ENCODE assay signal across 1 cellular context in the genomic region with DNA sequence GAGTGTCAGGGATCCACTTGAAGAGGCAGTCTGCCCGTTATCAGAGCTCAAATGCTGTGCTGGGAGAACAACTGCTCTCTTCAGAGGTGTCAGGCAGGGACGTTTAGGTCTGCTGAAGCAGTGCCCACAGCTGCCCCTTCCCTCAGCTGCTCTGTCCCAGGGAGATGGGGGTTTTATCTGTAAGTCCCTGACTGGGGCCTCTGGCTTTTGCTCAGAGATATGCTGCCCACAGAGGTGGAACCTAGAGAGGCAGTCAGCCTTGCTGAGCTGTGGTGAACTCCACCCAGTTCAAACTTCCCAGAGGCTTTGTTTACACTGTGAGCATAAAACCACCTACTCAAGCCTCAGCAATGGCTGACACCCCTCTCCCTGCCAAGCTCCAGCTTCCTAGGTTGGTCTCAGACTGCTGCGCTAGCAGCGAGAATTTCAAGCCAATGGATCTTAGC.
A peak's percentile ranks its signal among the peaks of the same experiment; 100 is the strongest.
TF ChIP-seq lines count a peak whose summit lies in the region.

No MANE protein-coding gene starts in this region.

TF ChIP-seq in K562, 482 proteins besides CTCF, POLR2A, EP300 and RAD21 (continued from another document and continues in another):
- TF ChIP-seq, protein P1, sequence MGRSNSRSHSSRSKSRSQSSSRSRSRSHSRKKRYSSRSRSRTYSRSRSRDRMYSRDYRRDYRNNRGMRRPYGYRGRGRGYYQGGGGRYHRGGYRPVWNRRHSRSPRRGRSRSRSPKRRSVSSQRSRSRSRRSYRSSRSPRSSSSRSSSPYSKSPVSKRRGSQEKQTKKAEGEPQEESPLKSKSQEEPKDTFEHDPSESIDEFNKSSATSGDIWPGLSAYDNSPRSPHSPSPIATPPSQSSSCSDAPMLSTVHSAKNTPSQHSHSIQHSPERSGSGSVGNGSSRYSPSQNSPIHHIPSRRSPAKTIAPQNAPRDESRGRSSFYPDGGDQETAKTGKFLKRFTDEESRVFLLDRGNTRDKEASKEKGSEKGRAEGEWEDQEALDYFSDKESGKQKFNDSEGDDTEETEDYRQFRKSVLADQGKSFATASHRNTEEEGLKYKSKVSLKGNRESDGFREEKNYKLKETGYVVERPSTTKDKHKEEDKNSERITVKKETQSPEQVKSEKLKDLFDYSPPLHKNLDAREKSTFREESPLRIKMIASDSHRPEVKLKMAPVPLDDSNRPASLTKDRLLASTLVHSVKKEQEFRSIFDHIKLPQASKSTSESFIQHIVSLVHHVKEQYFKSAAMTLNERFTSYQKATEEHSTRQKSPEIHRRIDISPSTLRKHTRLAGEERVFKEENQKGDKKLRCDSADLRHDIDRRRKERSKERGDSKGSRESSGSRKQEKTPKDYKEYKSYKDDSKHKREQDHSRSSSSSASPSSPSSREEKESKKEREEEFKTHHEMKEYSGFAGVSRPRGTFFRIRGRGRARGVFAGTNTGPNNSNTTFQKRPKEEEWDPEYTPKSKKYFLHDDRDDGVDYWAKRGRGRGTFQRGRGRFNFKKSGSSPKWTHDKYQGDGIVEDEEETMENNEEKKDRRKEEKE (IDR thresholded peaks at IDR 0.05; ENCODE audit: borderline replicate concordance in 1 of 2, control insufficient read depth in 1 of 2, low read depth in 2 of 2, low read length in 1 of 2) = no peak
- TF ChIP-seq, protein P2, sequence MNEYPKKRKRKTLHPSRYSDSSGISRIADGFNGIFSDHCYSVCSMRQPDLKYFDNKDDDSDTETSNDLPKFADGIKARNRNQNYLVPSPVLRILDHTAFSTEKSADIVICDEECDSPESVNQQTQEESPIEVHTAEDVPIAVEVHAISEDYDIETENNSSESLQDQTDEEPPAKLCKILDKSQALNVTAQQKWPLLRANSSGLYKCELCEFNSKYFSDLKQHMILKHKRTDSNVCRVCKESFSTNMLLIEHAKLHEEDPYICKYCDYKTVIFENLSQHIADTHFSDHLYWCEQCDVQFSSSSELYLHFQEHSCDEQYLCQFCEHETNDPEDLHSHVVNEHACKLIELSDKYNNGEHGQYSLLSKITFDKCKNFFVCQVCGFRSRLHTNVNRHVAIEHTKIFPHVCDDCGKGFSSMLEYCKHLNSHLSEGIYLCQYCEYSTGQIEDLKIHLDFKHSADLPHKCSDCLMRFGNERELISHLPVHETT (CRISPR knock-in tag; conservative IDR thresholded peaks at IDR 0.05 in 1 of 2, IDR thresholded peaks at IDR 0.05 in 1 of 2) = peak in 1 of 2 experiments; percentile 60; a peak in 2 of 4 replicates
- TF ChIP-seq CCNT2 (IDR thresholded peaks at IDR 0.05; ENCODE audit: borderline replicate concordance, extremely low read depth, insufficient read length, low read depth, low read length) (no peak), SIN3A (IDR thresholded peaks at IDR 0.05; ENCODE audit: borderline replicate concordance in 2 of 2, control insufficient read depth in 1 of 2, low read depth in 2 of 2, low read length in 2 of 2) (no peak), HDAC3 (IDR thresholded peaks at IDR 0.05; ENCODE audit: borderline replicate concordance, partially characterized antibody) (no peak), NFIC (IDR thresholded peaks at IDR 0.05) (peak; percentile 55), ARID1B (IDR thresholded peaks at IDR 0.05) (peak; percentile 84), CEBPB (tag; IDR thresholded peaks at IDR 0.05) (no peak), HNRNPUL1 (IDR thresholded peaks at IDR 0.05; ENCODE audit: low read length) (no peak), NEUROD1 (IDR thresholded peaks at IDR 0.05; ENCODE audit: borderline replicate concordance, low read depth, low read length, partially characterized antibody) (no peak), HLTF (IDR thresholded peaks at IDR 0.05) (no peak), EHMT2 (IDR thresholded peaks at IDR 0.05) (no peak), ZNF444 (CRISPR knock-in tag; IDR thresholded peaks at IDR 0.05) (peak; percentile 72), CREBBP (IDR thresholded peaks at IDR 0.05; ENCODE audit: low read depth, low read length) (no peak), PURB (CRISPR knock-in tag; IDR thresholded peaks at IDR 0.05; ENCODE audit: low read depth) (no peak), ETV6 (IDR thresholded peaks at IDR 0.05; ENCODE audit: borderline replicate concordance in 1 of 2, low read depth in 2 of 2, low read length in 1 of 2) (no peak), ETV6 (CRISPR knock-in tag; IDR thresholded peaks at IDR 0.05; ENCODE audit: borderline replicate concordance) (no peak), TCFL5 (CRISPR knock-in tag; conservative IDR thresholded peaks at IDR 0.05) (no peak), NFIX (CRISPR knock-in tag; IDR thresholded peaks at IDR 0.05; ENCODE audit: low read depth) (0 out of 2 replicates have a peak, but pooled peaks have one; percentile 5), ZNF507 (tag; conservative IDR thresholded peaks at IDR 0.05) (no peak), ZNF12 (CRISPR knock-in tag; IDR thresholded peaks at IDR 0.05) (no peak), YBX1 (IDR thresholded peaks at IDR 0.05) (no peak), STAG1 (CRISPR knock-in tag; IDR thresholded peaks at IDR 0.05; ENCODE audit: borderline replicate concordance) (no peak), PHF21A (IDR thresholded peaks at IDR 0.05; ENCODE audit: borderline replicate concordance, low read depth) (no peak), POLR2H (tag; IDR thresholded peaks at IDR 0.05; ENCODE audit: low read depth) (no peak), TEAD2 (tag; IDR thresholded peaks at IDR 0.05) (no peak), SMC3 (conservative IDR thresholded peaks at IDR 0.05; ENCODE audit: insufficient read depth, low read depth, low read length) (no peak), RUNX1 (IDR thresholded peaks at IDR 0.05; ENCODE audit: low read depth) (no peak), HDAC6 (IDR thresholded peaks at IDR 0.05; ENCODE audit: low read depth, low read length) (no peak), RFX7 (CRISPR knock-in tag; IDR thresholded peaks at IDR 0.05) (no peak), MCM5 (IDR thresholded peaks at IDR 0.05; ENCODE audit: low read depth) (no peak), HIVEP1 (CRISPR knock-in tag; IDR thresholded peaks at IDR 0.05) (no peak)
- TF ChIP-seq, protein P3, sequence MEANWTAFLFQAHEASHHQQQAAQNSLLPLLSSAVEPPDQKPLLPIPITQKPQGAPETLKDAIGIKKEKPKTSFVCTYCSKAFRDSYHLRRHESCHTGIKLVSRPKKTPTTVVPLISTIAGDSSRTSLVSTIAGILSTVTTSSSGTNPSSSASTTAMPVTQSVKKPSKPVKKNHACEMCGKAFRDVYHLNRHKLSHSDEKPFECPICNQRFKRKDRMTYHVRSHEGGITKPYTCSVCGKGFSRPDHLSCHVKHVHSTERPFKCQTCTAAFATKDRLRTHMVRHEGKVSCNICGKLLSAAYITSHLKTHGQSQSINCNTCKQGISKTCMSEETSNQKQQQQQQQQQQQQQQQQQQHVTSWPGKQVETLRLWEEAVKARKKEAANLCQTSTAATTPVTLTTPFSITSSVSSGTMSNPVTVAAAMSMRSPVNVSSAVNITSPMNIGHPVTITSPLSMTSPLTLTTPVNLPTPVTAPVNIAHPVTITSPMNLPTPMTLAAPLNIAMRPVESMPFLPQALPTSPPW (CRISPR knock-in tag; IDR thresholded peaks at IDR 0.05) = peak; percentile 45
- TF ChIP-seq, protein P4, sequence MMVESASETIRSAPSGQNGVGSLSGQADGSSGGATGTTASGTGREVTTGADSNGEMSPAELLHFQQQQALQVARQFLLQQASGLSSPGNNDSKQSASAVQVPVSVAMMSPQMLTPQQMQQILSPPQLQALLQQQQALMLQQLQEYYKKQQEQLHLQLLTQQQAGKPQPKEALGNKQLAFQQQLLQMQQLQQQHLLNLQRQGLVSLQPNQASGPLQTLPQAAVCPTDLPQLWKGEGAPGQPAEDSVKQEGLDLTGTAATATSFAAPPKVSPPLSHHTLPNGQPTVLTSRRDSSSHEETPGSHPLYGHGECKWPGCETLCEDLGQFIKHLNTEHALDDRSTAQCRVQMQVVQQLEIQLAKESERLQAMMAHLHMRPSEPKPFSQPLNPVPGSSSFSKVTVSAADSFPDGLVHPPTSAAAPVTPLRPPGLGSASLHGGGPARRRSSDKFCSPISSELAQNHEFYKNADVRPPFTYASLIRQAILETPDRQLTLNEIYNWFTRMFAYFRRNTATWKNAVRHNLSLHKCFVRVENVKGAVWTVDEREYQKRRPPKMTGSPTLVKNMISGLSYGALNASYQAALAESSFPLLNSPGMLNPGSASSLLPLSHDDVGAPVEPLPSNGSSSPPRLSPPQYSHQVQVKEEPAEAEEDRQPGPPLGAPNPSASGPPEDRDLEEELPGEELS (CRISPR knock-in tag; IDR thresholded peaks at IDR 0.05; ENCODE audit: borderline replicate concordance) = no peak
- TF ChIP-seq, protein P5, sequence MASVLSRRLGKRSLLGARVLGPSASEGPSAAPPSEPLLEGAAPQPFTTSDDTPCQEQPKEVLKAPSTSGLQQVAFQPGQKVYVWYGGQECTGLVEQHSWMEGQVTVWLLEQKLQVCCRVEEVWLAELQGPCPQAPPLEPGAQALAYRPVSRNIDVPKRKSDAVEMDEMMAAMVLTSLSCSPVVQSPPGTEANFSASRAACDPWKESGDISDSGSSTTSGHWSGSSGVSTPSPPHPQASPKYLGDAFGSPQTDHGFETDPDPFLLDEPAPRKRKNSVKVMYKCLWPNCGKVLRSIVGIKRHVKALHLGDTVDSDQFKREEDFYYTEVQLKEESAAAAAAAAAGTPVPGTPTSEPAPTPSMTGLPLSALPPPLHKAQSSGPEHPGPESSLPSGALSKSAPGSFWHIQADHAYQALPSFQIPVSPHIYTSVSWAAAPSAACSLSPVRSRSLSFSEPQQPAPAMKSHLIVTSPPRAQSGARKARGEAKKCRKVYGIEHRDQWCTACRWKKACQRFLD (CRISPR knock-in tag; IDR thresholded peaks at IDR 0.05) = peak; percentile 65; the same call in 1 of the 2 replicates
- TF ChIP-seq, protein P6, sequence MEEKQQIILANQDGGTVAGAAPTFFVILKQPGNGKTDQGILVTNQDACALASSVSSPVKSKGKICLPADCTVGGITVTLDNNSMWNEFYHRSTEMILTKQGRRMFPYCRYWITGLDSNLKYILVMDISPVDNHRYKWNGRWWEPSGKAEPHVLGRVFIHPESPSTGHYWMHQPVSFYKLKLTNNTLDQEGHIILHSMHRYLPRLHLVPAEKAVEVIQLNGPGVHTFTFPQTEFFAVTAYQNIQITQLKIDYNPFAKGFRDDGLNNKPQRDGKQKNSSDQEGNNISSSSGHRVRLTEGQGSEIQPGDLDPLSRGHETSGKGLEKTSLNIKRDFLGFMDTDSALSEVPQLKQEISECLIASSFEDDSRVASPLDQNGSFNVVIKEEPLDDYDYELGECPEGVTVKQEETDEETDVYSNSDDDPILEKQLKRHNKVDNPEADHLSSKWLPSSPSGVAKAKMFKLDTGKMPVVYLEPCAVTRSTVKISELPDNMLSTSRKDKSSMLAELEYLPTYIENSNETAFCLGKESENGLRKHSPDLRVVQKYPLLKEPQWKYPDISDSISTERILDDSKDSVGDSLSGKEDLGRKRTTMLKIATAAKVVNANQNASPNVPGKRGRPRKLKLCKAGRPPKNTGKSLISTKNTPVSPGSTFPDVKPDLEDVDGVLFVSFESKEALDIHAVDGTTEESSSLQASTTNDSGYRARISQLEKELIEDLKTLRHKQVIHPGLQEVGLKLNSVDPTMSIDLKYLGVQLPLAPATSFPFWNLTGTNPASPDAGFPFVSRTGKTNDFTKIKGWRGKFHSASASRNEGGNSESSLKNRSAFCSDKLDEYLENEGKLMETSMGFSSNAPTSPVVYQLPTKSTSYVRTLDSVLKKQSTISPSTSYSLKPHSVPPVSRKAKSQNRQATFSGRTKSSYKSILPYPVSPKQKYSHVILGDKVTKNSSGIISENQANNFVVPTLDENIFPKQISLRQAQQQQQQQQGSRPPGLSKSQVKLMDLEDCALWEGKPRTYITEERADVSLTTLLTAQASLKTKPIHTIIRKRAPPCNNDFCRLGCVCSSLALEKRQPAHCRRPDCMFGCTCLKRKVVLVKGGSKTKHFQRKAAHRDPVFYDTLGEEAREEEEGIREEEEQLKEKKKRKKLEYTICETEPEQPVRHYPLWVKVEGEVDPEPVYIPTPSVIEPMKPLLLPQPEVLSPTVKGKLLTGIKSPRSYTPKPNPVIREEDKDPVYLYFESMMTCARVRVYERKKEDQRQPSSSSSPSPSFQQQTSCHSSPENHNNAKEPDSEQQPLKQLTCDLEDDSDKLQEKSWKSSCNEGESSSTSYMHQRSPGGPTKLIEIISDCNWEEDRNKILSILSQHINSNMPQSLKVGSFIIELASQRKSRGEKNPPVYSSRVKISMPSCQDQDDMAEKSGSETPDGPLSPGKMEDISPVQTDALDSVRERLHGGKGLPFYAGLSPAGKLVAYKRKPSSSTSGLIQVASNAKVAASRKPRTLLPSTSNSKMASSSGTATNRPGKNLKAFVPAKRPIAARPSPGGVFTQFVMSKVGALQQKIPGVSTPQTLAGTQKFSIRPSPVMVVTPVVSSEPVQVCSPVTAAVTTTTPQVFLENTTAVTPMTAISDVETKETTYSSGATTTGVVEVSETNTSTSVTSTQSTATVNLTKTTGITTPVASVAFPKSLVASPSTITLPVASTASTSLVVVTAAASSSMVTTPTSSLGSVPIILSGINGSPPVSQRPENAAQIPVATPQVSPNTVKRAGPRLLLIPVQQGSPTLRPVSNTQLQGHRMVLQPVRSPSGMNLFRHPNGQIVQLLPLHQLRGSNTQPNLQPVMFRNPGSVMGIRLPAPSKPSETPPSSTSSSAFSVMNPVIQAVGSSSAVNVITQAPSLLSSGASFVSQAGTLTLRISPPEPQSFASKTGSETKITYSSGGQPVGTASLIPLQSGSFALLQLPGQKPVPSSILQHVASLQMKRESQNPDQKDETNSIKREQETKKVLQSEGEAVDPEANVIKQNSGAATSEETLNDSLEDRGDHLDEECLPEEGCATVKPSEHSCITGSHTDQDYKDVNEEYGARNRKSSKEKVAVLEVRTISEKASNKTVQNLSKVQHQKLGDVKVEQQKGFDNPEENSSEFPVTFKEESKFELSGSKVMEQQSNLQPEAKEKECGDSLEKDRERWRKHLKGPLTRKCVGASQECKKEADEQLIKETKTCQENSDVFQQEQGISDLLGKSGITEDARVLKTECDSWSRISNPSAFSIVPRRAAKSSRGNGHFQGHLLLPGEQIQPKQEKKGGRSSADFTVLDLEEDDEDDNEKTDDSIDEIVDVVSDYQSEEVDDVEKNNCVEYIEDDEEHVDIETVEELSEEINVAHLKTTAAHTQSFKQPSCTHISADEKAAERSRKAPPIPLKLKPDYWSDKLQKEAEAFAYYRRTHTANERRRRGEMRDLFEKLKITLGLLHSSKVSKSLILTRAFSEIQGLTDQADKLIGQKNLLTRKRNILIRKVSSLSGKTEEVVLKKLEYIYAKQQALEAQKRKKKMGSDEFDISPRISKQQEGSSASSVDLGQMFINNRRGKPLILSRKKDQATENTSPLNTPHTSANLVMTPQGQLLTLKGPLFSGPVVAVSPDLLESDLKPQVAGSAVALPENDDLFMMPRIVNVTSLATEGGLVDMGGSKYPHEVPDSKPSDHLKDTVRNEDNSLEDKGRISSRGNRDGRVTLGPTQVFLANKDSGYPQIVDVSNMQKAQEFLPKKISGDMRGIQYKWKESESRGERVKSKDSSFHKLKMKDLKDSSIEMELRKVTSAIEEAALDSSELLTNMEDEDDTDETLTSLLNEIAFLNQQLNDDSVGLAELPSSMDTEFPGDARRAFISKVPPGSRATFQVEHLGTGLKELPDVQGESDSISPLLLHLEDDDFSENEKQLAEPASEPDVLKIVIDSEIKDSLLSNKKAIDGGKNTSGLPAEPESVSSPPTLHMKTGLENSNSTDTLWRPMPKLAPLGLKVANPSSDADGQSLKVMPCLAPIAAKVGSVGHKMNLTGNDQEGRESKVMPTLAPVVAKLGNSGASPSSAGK (IDR thresholded peaks at IDR 0.05) = no peak
- TF ChIP-seq, protein P7, sequence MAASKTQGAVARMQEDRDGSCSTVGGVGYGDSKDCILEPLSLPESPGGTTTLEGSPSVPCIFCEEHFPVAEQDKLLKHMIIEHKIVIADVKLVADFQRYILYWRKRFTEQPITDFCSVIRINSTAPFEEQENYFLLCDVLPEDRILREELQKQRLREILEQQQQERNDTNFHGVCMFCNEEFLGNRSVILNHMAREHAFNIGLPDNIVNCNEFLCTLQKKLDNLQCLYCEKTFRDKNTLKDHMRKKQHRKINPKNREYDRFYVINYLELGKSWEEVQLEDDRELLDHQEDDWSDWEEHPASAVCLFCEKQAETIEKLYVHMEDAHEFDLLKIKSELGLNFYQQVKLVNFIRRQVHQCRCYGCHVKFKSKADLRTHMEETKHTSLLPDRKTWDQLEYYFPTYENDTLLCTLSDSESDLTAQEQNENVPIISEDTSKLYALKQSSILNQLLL (CRISPR knock-in tag; IDR thresholded peaks at IDR 0.05; ENCODE audit: borderline replicate concordance) = no peak
